27 cellular contexts compared by ENCODE assay signal in the genomic region with DNA sequence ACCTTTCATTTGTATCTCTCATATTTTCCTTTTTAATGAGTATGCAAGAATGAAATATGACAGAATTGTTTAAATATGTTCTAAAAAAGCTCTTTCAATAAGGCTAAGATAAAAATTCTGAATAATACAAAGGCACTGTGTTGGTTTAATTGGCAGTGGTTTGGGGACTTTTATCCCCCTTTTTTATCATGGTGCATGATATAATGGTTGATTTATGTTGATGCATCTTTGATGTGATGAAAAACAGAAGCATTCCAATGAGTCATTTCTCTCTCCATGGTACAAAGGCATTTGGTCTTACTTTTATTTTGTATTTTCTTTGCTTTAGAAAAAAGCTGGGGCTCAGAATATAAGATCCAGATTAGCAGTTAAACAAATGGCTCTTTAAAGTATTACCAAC.
DNase-seq lines count a peak whose midpoint lies in the region; TF ChIP-seq lines count a peak whose summit lies in the region.
"Had no signal": no experiment of that assay in that cellular context is flagged by ENCODE, and none has a peak within 500 bp of the region (broad histone marks: within the 10 kb centered on the region; RNA-seq: fewer than 3 reads in every experiment).

No MANE protein-coding gene starts in this region.

- no peak overlapping the region for H3K27ac Mint-ChIP-seq in mesothelial cell of epicardium
- H3K27ac Mint-ChIP-seq: activated naive CD4-positive, alpha-beta T cell treated with anti-CD3 and anti-CD28 coated beads, Interleukin-2, amount 10 ng/mL, durations not matched to agents 7 days and 5 days; activated T-helper 1 cell treated with anti-CD3 and anti-CD28 coated beads, Interleukin-12 subunit alpha, Interleukin-12 subunit beta, Interleukin-2, Interleukin-4 antibody, amounts not matched to agents 30 ng/mL and 10 ng/mL and 1 ng/mL, durations not matched to agents 14 hours and 24 hours and 36 hours; GM23338; natural killer cell had no signal

- H3K36me3 Mint-ChIP-seq in mesothelial cell of epicardium = no peaks in the 10 kb centered on the region
- H3K36me3 Mint-ChIP-seq: activated naive CD4-positive, alpha-beta T cell treated with anti-CD3 and anti-CD28 coated beads, Interleukin-2, amount 10 ng/mL, durations not matched to agents 7 days and 5 days; natural killer cell had no signal

- no peak for TF ChIP-seq CTCF in choroid plexus epithelial cell (conservative IDR thresholded peaks at IDR 0.05; ENCODE audit: low read depth, low read length)
- TF ChIP-seq CTCF in mesothelial cell of epicardium (IDR thresholded peaks at IDR 0.05; ENCODE audit: unreplicated experiment) = no peak

- no peaks in the 10 kb centered on the region for H3K27me3 Mint-ChIP-seq in mesothelial cell of epicardium (ENCODE audit: low read depth)
- H3K27me3 Mint-ChIP-seq: activated naive CD4-positive, alpha-beta T cell treated with anti-CD3 and anti-CD28 coated beads, Interleukin-2, amount 10 ng/mL, durations not matched to agents 7 days and 5 days had no signal

- DNase-seq in COLO829 (ENCODE audit: low spot score) = peak; percentile 93
- peak; percentile 2 for DNase-seq in NCI-H226
- DNase-seq in choroid plexus epithelial cell (ENCODE audit: low read depth) = peak; percentile 7
- DNase-seq in non-pigmented ciliary epithelial cell (ENCODE audit: low read depth) = peak; percentile 13
- DNase-seq in mesothelial cell of epicardium (ENCODE audit: low spot score in 2 of 2, unreplicated experiment in 2 of 2) = no peak
- DNase-seq in cerebellum (ENCODE audit: low spot score) = no peak
- DNase-seq in ACHN = no peak
- DNase-seq in NOMO-1 treated with dmso at 0.1 percent for 144 hours (lab: John Stamatoyannopoulos, UW; ENCODE audit: unreplicated experiment) = no peak
- DNase-seq: activated CD4-positive, alpha-beta T cell treated with anti-CD3 and anti-CD28 coated beads, Interleukin-2, amount 50 U/mL, for 48 hours; activated naive CD4-positive, alpha-beta T cell treated with anti-CD3 and anti-CD28 coated beads, Interleukin-2, amount 10 ng/mL, durations not matched to agents 7 days and 5 days; C1 segment of cervical spinal cord; Caco-2; dermis blood vessel endothelial cell; DND-41; glutamatergic neuron; kidney; MG63; natural killer cell; NCI-H2029; NCI-H2227 treated with DMSO at 0.1 percent for 48 hours; ovary; stimulated activated naive CD8-positive, alpha-beta T cell treated with anti-CD3 and anti-CD28 coated beads, Interleukin-15, Interleukin-2, amounts not matched to agents 100 U/mL and 50 U/mL, for 24 hours had no signal

- no peak overlapping the region for H3K4me3 Mint-ChIP-seq in mesothelial cell of epicardium
- H3K4me3 Mint-ChIP-seq: activated naive CD4-positive, alpha-beta T cell treated with anti-CD3 and anti-CD28 coated beads, Interleukin-2, amount 10 ng/mL, durations not matched to agents 7 days and 5 days; activated T-helper 1 cell treated with anti-CD3 and anti-CD28 coated beads, Interleukin-12 subunit alpha, Interleukin-12 subunit beta, Interleukin-2, Interleukin-4 antibody, amounts not matched to agents 30 ng/mL and 10 ng/mL and 1 ng/mL, durations not matched to agents 14 hours and 24 hours and 36 hours; GM23338; natural killer cell had no signal

- H3K4me3 ChIP-seq in choroid plexus epithelial cell (ENCODE audit: low read depth, low read length) = no peak overlapping the region
- H3K4me3 ChIP-seq: GM12878, GM23338, MG63, ovary, skin epidermis, vagina had no signal

- in situ Hi-C loops in ACHN (cut with HindIII; ENCODE audit: low pct_ligation_motif_present, low pct_unique_long_range_greater_than_20kb, low sequenced_read_pairs) = no loop called here

- H3K9me3 Mint-ChIP-seq in mesothelial cell of epicardium = no peaks in the 10 kb centered on the region
- H3K9me3 Mint-ChIP-seq: activated naive CD4-positive, alpha-beta T cell treated with anti-CD3 and anti-CD28 coated beads, Interleukin-2, amount 10 ng/mL, durations not matched to agents 7 days and 5 days; activated T-helper 1 cell treated with anti-CD3 and anti-CD28 coated beads, Interleukin-12 subunit alpha, Interleukin-12 subunit beta, Interleukin-2, Interleukin-4 antibody, amounts not matched to agents 30 ng/mL and 10 ng/mL and 1 ng/mL, durations not matched to agents 14 hours and 24 hours and 36 hours; GM23338; natural killer cell had no signal

- peaks cover 7% of the 10 kb centered on the region for H3K4me1 Mint-ChIP-seq in mesothelial cell of epicardium
- H3K4me1 Mint-ChIP-seq: activated naive CD4-positive, alpha-beta T cell treated with anti-CD3 and anti-CD28 coated beads, Interleukin-2, amount 10 ng/mL, durations not matched to agents 7 days and 5 days; natural killer cell had no signal

Comparison
In these comparisons a context has a peak if more than half of its experiments do, and no peak if none do; other contexts are left out.
1. DNase-seq: peak in COLO829 (single experiment), NCI-H226 (single experiment), choroid plexus epithelial cell (single experiment) and non-pigmented ciliary epithelial cell (single experiment); none in mesothelial cell of epicardium (0 of 2), cerebellum (single experiment), ACHN (single experiment) and NOMO-1 treated with dmso at 0.1 percent for 144 hours (single experiment).